Comparison of ENCODE assay signal across 26 cellular contexts in genomic region chrX:103794117-103794516, GRCh38. TPM values are rescaled to one million over a fixed set of nuclear protein-coding genes. Genes with fewer than 3 reads are reported as not detected.
DNase-seq lines count a peak whose midpoint lies in the region; ATAC-seq and TF ChIP-seq lines count a peak whose summit lies in the region.
"Had no signal": no experiment of that assay in that cellular context is flagged by ENCODE, and none has a peak within 500 bp of the region (broad histone marks: within the 10 kb centered on the region; RNA-seq: fewer than 3 reads in every experiment).

No MANE protein-coding gene starts in this region.

- H3K27me3 ChIP-seq in ACC112 (ENCODE audit: insufficient read depth, low read length) (no peaks in the 10 kb centered on the region), IMR-90 (ENCODE audit: control insufficient read depth, insufficient read depth, low read length) (peaks cover 10% of the 10 kb centered on the region), endodermal cell (ENCODE audit: control insufficient read depth, insufficient read depth, low read length, poor library complexity, severe bottlenecking) (no peaks in the 10 kb centered on the region), neural progenitor cell (no peaks in the 10 kb centered on the region)
- H3K27me3 ChIP-seq: ovary, uterus had no signal

- no peak for TF ChIP-seq CTCF in IMR-90 (conservative IDR thresholded peaks at IDR 0.05; ENCODE audit: low read depth, low read length)
- no peak for TF ChIP-seq CTCF in endodermal cell (conservative IDR thresholded peaks at IDR 0.05)
- TF ChIP-seq CTCF in neural progenitor cell (IDR thresholded peaks at IDR 0.05): no peak
- TF ChIP-seq CTCF in GM10248 (IDR thresholded peaks at IDR 0.05; ENCODE audit: control extremely low read depth, extremely low read depth, low read depth, missing control alignments): no peak

- no peaks in the 10 kb centered on the region for H3K9me3 Mint-ChIP-seq in endodermal cell
- H3K9me3 Mint-ChIP-seq in neural progenitor cell: no peaks in the 10 kb centered on the region
- H3K9me3 Mint-ChIP-seq: activated T-cell treated with anti-CD3 and anti-CD28 coated beads, Interleukin-2, amount 50 U/mL, for 72 hours; CD4-positive, alpha-beta T cell; naive B cell; T-helper 1 cell treated with Interleukin-12 subunit alpha and Interleukin-12 subunit beta and Interleukin-4 antibody, amounts not matched to agents 30 μg/mL and 1 μg/mL, for 36 hours had no signal

- peak overlapping the region; percentile 80 for H3K27ac ChIP-seq in ACC112 (ENCODE audit: low read depth, low read length)
- peak overlapping the region; percentile 62 for H3K27ac ChIP-seq in IMR-90 (ENCODE audit: insufficient read depth, low read length)
- peak overlapping the region; percentile 81 for H3K27ac ChIP-seq in endodermal cell (ENCODE audit: low read depth, low read length)
- no peak overlapping the region for H3K27ac ChIP-seq in neural progenitor cell
- H3K27ac ChIP-seq: left lung, ovary, SK-N-MC, uterus had no signal

- H3K14ac ChIP-seq in IMR-90 (replicated peaks; ENCODE audit: low read depth, low read length): no peak overlapping the region

- peak overlapping the region; percentile 49 for H4K5ac ChIP-seq in IMR-90 (ENCODE audit: low read depth, low read length)

- H3F3A ChIP-seq in neural progenitor cell (ENCODE audit: low read depth): peaks cover 37% of the 10 kb centered on the region

- peak overlapping the region; percentile 67; the same call in 1 of the 2 replicates for H2BK20ac ChIP-seq in IMR-90 (ENCODE audit: low read depth, low read length)

- dilution Hi-C loops in IMR-90 (cut with HindIII; ENCODE audit: low sequenced_read_pairs, unreplicated experiment): no loop called here

- no peaks in the 10 kb centered on the region for H3K36me3 Mint-ChIP-seq in endodermal cell (ENCODE audit: low read depth)
- peaks cover 2% of the 10 kb centered on the region for H3K36me3 Mint-ChIP-seq in neural progenitor cell
- H3K36me3 Mint-ChIP-seq: naive B cell had no signal

- no peaks in the 10 kb centered on the region for H3K79me1 ChIP-seq in IMR-90 (ENCODE audit: low read depth in 1 of 2, low read length in 2 of 2)

- H3K9me3 ChIP-seq in IMR-90 (ENCODE audit: control insufficient read depth, insufficient read depth, low read length): no peaks in the 10 kb centered on the region
- H3K9me3 ChIP-seq in endodermal cell (ENCODE audit: control insufficient read depth, low read length): no peaks in the 10 kb centered on the region
- H3K9me3 ChIP-seq in neural progenitor cell (ENCODE audit: low read depth): no peaks in the 10 kb centered on the region
- H3K9me3 ChIP-seq: left lung, ovary, uterus had no signal

- BruUV-seq in IMR-90 (replicated peaks; lab: Mats Ljungman, UMichigan): no TSS peak

- in situ Hi-C loops in IMR-90 (cut with MboI; ENCODE audit: low sequenced_read_pairs): no loop called here

- peak overlapping the region; percentile 44; the same call in 1 of the 2 replicates for H2BK120ac ChIP-seq in IMR-90 (ENCODE audit: low read depth, low read length)

- peaks cover 30% of the 10 kb centered on the region for H3K4me1 ChIP-seq in ACC112 (ENCODE audit: control insufficient read depth, insufficient read depth, low read length, unreplicated experiment)
- peaks cover 9% of the 10 kb centered on the region; the same call in 1 of the 2 replicates for H3K4me1 ChIP-seq in IMR-90 (ENCODE audit: control insufficient read depth, insufficient read depth, low read length)
- peaks cover 3% of the 10 kb centered on the region for H3K4me1 ChIP-seq in endodermal cell (ENCODE audit: control insufficient read depth, insufficient read depth, low read length)
- peaks cover 35% of the 10 kb centered on the region for H3K4me1 ChIP-seq in neural progenitor cell
- H3K4me1 ChIP-seq: left lung, uterus had no signal

- no peaks in the 10 kb centered on the region for H3K36me3 ChIP-seq in ACC112 (ENCODE audit: insufficient read depth, low read length)
- no peaks in the 10 kb centered on the region for H3K36me3 ChIP-seq in IMR-90 (ENCODE audit: control insufficient read depth, insufficient read depth, low read length)
- H3K36me3 ChIP-seq in endodermal cell (ENCODE audit: control insufficient read depth, insufficient read depth, low read length): no peaks in the 10 kb centered on the region
- H3K36me3 ChIP-seq in neural progenitor cell: no peaks in the 10 kb centered on the region
- H3K36me3 ChIP-seq: left lung, ovary, uterus had no signal

- peak overlapping the region; percentile 78 for H3K4me3 ChIP-seq in ACC112 (ENCODE audit: low read depth, low read length)
- H3K4me3 ChIP-seq in IMR-90 (ENCODE audit: insufficient read depth, low read depth, low read length): no peak overlapping the region
- no peak overlapping the region for H3K4me3 ChIP-seq in endodermal cell (ENCODE audit: low read length)
- H3K4me3 ChIP-seq in neural progenitor cell: no peak overlapping the region
- H3K4me3 ChIP-seq: left lung, ovary, SK-N-MC, smooth muscle cell, uterus had no signal

- H2AK9ac ChIP-seq in IMR-90 (replicated peaks; ENCODE audit: low read depth, low read length, poor library complexity): no peak overlapping the region

- H3K4me1 Mint-ChIP-seq in endodermal cell (no peaks in the 10 kb centered on the region), neural progenitor cell (peaks cover 21% of the 10 kb centered on the region)

- H3K9ac ChIP-seq in IMR-90 (ENCODE audit: low read depth, low read length) (no peak overlapping the region), endodermal cell (ENCODE audit: extremely low read depth, low read length, poor library complexity, severe bottlenecking) (no peak overlapping the region), neural progenitor cell (no peak overlapping the region)

- 0 out of 2 replicates have a peak, but pooled peaks cover 3% of the 10 kb centered on the region for H3K9me1 ChIP-seq in IMR-90 (ENCODE audit: insufficient read depth, low read length)

- no peaks in the 10 kb centered on the region for H4K20me1 ChIP-seq in IMR-90 (ENCODE audit: insufficient read depth, low read length)
- H4K20me1 ChIP-seq in neural progenitor cell (ENCODE audit: low read depth): no peaks in the 10 kb centered on the region

- H4K8ac ChIP-seq in IMR-90 (ENCODE audit: low read depth in 2 of 2, low read length in 2 of 2): peak overlapping the region in 1 of 2 experiments; percentile 52; a peak in 2 of 4 replicates

- H4K91ac ChIP-seq in IMR-90 (ENCODE audit: insufficient read depth, low read depth, low read length): no peak overlapping the region

- peak; percentile 45 for DNase-seq in IMR-90
- no peak for DNase-seq in endodermal cell
- DNase-seq in neural progenitor cell (ENCODE audit: low spot score): no peak
- DNase-seq in activated CD4-positive, CD25-positive, alpha-beta regulatory T cell treated with anti-CD3 and anti-CD28 coated beads, Interleukin-2, amount 50 U/mL, for 72 hours: no peak
- no peak for DNase-seq in GM10248 (ENCODE audit: extremely low spot score)
- DNase-seq: activated CD4-positive, alpha-beta T cell treated with anti-CD3 and anti-CD28 coated beads, Interleukin-2, amount 50 U/mL, for 48 hours; activated T-cell treated with anti-CD3 and anti-CD28 coated beads, Interleukin-2, amount 50 U/mL, for 72 hours; CD4-positive, alpha-beta T cell; Karpas-422; left lung; mesendoderm; naive B cell; NCI-H1417; NCI-H2029; NCI-H2227 treated with DMSO at 0.1 percent for 48 hours; OCI-M1; ovary; stimulated activated naive CD4-positive, alpha-beta T cell treated with Interleukin-2 at 50 U/mL for 16 hours; uterus had no signal

- peak overlapping the region; percentile 69 for H3K4me2 ChIP-seq in IMR-90 (ENCODE audit: low read depth, low read length)
- H3K4me2 ChIP-seq in neural progenitor cell: peak overlapping the region; percentile 16
- H3K4me2 ChIP-seq: smooth muscle cell had no signal

- H2AK5ac ChIP-seq in IMR-90 (ENCODE audit: low read depth, low read length): no peak overlapping the region

- no CpG with 5 or more reads among the region's 4 CpGs for WGBS in IMR-90 (ENCODE audit: extremely low coverage in 2 of 2, insufficient read length in 1 of 2), 2 experiments
- WGBS in endodermal cell (ENCODE audit: insufficient coverage in 1 of 2, insufficient read length in 1 of 2), 2 experiments: 60 to 72% methylated on average over 1 to 4 of the region's 4 CpGs

- no peak overlapping the region for H3K4me3 Mint-ChIP-seq in endodermal cell
- no peak overlapping the region for H3K4me3 Mint-ChIP-seq in neural progenitor cell
- H3K4me3 Mint-ChIP-seq: activated T-cell treated with anti-CD3 and anti-CD28 coated beads, Interleukin-2, amount 50 U/mL, for 72 hours; CD4-positive, alpha-beta T cell; naive B cell; T-helper 1 cell treated with Interleukin-12 subunit alpha and Interleukin-12 subunit beta and Interleukin-4 antibody, amounts not matched to agents 30 μg/mL and 1 μg/mL, for 36 hours had no signal

- ATAC-seq in IMR-90 (ENCODE audit: low read depth): no peak
- ATAC-seq in HG02571 (IDR thresholded peaks at IDR 0.05; ENCODE audit: unreplicated experiment): no peak
- ATAC-seq in GM19023 (IDR thresholded peaks at IDR 0.05; ENCODE audit: unreplicated experiment): no peak
- ATAC-seq: activated T-cell treated with anti-CD3 and anti-CD28 coated beads, Interleukin-2, amount 50 U/mL, for 72 hours; HepG2; left lung had no signal

- no peak overlapping the region for H3K56ac ChIP-seq in IMR-90 (ENCODE audit: extremely low read depth, insufficient read depth, low read length)

- H2BK15ac ChIP-seq in IMR-90 (ENCODE audit: low read depth, low read length): no peak overlapping the region

- H2BK5ac ChIP-seq in IMR-90 (ENCODE audit: low read depth, low read length, poor library complexity, severe bottlenecking): no peak overlapping the region

- no peak for TF ChIP-seq POLR2A in IMR-90 (IDR thresholded peaks at IDR 0.05; ENCODE audit: low read depth, low read length)

- POLR2A ChIA-PET in IMR-90 (lab: Charles Lee; ENCODE audit: unreplicated experiment) (no interaction called here), GM10248 (lab: Yijun Ruan, JAX) (no interaction called here)

- H3K27me3 Mint-ChIP-seq in endodermal cell (ENCODE audit: insufficient read depth) (peaks cover 9% of the 10 kb centered on the region), neural progenitor cell (ENCODE audit: insufficient read depth, low read depth) (peaks cover 3% of the 10 kb centered on the region)
- H3K27me3 Mint-ChIP-seq: naive B cell had no signal

- H3K4ac ChIP-seq in IMR-90 (ENCODE audit: low read depth, low read length): no peak overlapping the region

- intact Hi-C loops in IMR-90 (cut with micrococcal nuclease): no loop called here

- H3K18ac ChIP-seq in IMR-90 (ENCODE audit: low read depth, low read length): peak overlapping the region; percentile 68

- TF ChIP-seq RAD21 in IMR-90 (IDR thresholded peaks at IDR 0.05; ENCODE audit: low read length): no peak

- H3K79me2 ChIP-seq in ACC112 (ENCODE audit: control insufficient read depth, insufficient read depth, low read length, unreplicated experiment): no peaks in the 10 kb centered on the region
- no peaks in the 10 kb centered on the region for H3K79me2 ChIP-seq in neural progenitor cell (ENCODE audit: low read depth)

- peak overlapping the region; percentile 77 for H2AFZ ChIP-seq in ACC112 (ENCODE audit: low read length, unreplicated experiment)
- peak overlapping the region; percentile 56 for H2AFZ ChIP-seq in IMR-90 (replicated peaks; ENCODE audit: low read length, poor library complexity)
- no peak overlapping the region for H2AFZ ChIP-seq in neural progenitor cell (replicated peaks)

- CTCF ChIA-PET in IMR-90 (lab: Yijun Ruan, JAX): interaction anchor here (1.0 kb wide), 1 partner anchor 19 kb away, joined by 4 read pairs; no protein-coding TSS in a partner anchor
- CTCF ChIA-PET in GM10248 (lab: Yijun Ruan, JAX): no interaction called here

- H3K27ac Mint-ChIP-seq in endodermal cell (no peak overlapping the region), neural progenitor cell (peak overlapping the region; percentile 48)
- H3K27ac Mint-ChIP-seq: activated T-cell treated with anti-CD3 and anti-CD28 coated beads, Interleukin-2, amount 50 U/mL, for 72 hours; CD4-positive, alpha-beta T cell; T-helper 1 cell treated with Interleukin-12 subunit alpha and Interleukin-12 subunit beta and Interleukin-4 antibody, amounts not matched to agents 30 μg/mL and 1 μg/mL, for 36 hours had no signal

- H3K23ac ChIP-seq in IMR-90 (ENCODE audit: low read depth, low read length): no peak overlapping the region

RNA-seq across cellular contexts. Expression of gene PLP1, which starts 17.5 kb away (rescaled TPM):
- total RNA-seq in IMR-90 (2012; rRNA removed): 0.18 and 0.28 TPM in 2 replicates
- polyA plus RNA-seq in IMR-90 (2012; rRNA removed): 0.60 and 0.62 TPM in 2 replicates
- 0.12 and 1.2 TPM in 2 replicates for polyA plus RNA-seq in IMR-90 (2012; cell fraction: cytosol; rRNA removed)
- polyA plus RNA-seq in IMR-90 (2012; cell fraction: nucleus; rRNA removed; ENCODE audit: low replicate concordance): 0.36 and 0.63 TPM in 2 replicates
- total RNA-seq in endodermal cell: 10 to 100 TPM in 1 of 2 donors, 1 to 10 TPM in 1; 5.1 to 16.0 TPM
- 150 TPM for polyA plus RNA-seq in endodermal cell (2013, experiment 1 of 2)
- polyA plus RNA-seq in endodermal cell (2013, experiment 2 of 2): 129 TPM
- total RNA-seq in neural progenitor cell (ENCODE audit: low replicate concordance): 106 and 107 TPM in 2 replicates
- total RNA-seq: activated T-cell treated with anti-CD3 and anti-CD28 coated beads, Interleukin-2, amount 50 U/mL, for 72 hours; CD4-positive, alpha-beta T cell; smooth muscle cell had no signal
- polyA plus RNA-seq: smooth muscle cell had no signal

RNA-seq across cellular contexts. Expression of gene RAB9B, which starts 37.9 kb away (rescaled TPM):
- 0.90 and 1.1 TPM in 2 replicates for total RNA-seq in IMR-90 (2012; rRNA removed)
- polyA plus RNA-seq in IMR-90 (2012; rRNA removed): 0.34 and 0.58 TPM in 2 replicates
- 0.05 and 0.14 TPM in 2 replicates for polyA plus RNA-seq in IMR-90 (2012; cell fraction: cytosol; rRNA removed)
- 0.08 and 1.2 TPM in 2 replicates for polyA plus RNA-seq in IMR-90 (2012; cell fraction: nucleus; rRNA removed; ENCODE audit: low replicate concordance)
- total RNA-seq in endodermal cell: under 1 TPM; 0.42 to 0.64 TPM
- 2.0 TPM for polyA plus RNA-seq in endodermal cell (2013, experiment 1 of 2)
- polyA plus RNA-seq in endodermal cell (2013, experiment 2 of 2): 1.8 TPM
- 2.2 and 2.4 TPM in 2 replicates for total RNA-seq in neural progenitor cell (ENCODE audit: low replicate concordance)
- polyA plus RNA-seq: HepG2, smooth muscle cell had no signal
